ENCODE assay signal across 24 cellular contexts in genomic region chr5:37490411-37490810, GRCh38.
"Had no signal": no experiment of that assay in that cellular context is flagged by ENCODE, and none has a peak within 500 bp of the region (broad histone marks: within the 10 kb centered on the region; RNA-seq: fewer than 3 reads in every experiment).

No MANE protein-coding gene starts in this region.

- H3K9me3 ChIP-seq: sigmoid colon, testis, upper lobe of left lung had no signal

- H3K27ac Mint-ChIP-seq: activated CD4-positive, alpha-beta T cell treated with anti-CD3 and anti-CD28 coated beads, Interleukin-2, amount 10 ng/mL, durations not matched to agents 24 days and 14 days; activated CD8-positive, alpha-beta T cell treated with anti-CD3 and anti-CD28 coated beads for 36 hours; activated naive CD8-positive, alpha-beta T cell treated with anti-CD3 and anti-CD28 coated beads, Interleukin-2, amount 10 ng/mL, durations not matched to agents 7 days and 5 days; activated T-helper 17 cell treated with anti-CD3 and anti-CD28 coated beads, Interleukin-2, amount 50 U/mL, for 72 hours; nephron; stimulated activated memory B cell treated with anti-CD40 and anti-IgM and Interleukin-4, amounts not matched to agents 10 μg/mL and 1 μg/mL and 100 μg/mL, for 72 hours; T-helper 2 cell treated with Interferon-gamma antibody and Interleukin-4, amounts not matched to agents 5 μg/mL and 100 μg/mL, for 36 hours had no signal

- H3K4me3 Mint-ChIP-seq: activated CD4-positive, alpha-beta T cell treated with anti-CD3 and anti-CD28 coated beads, Interleukin-2, amount 10 ng/mL, durations not matched to agents 24 days and 14 days; activated CD8-positive, alpha-beta T cell treated with anti-CD3 and anti-CD28 coated beads for 36 hours; activated naive CD8-positive, alpha-beta T cell treated with anti-CD3 and anti-CD28 coated beads, Interleukin-2, amount 10 ng/mL, durations not matched to agents 7 days and 5 days; activated T-helper 17 cell treated with anti-CD3 and anti-CD28 coated beads, Interleukin-2, amount 50 U/mL, for 72 hours; nephron; stimulated activated memory B cell treated with anti-CD40 and anti-IgM and Interleukin-4, amounts not matched to agents 10 μg/mL and 1 μg/mL and 100 μg/mL, for 72 hours; T-helper 2 cell treated with Interferon-gamma antibody and Interleukin-4, amounts not matched to agents 5 μg/mL and 100 μg/mL, for 36 hours had no signal

- H3K4me1 ChIP-seq: spleen, testis, upper lobe of left lung had no signal

- H3K27ac ChIP-seq: sigmoid colon, spleen, testis, upper lobe of left lung had no signal

- ATAC-seq: activated CD8-positive, alpha-beta T cell treated with anti-CD3 and anti-CD28 coated beads for 36 hours; activated T-helper 17 cell treated with anti-CD3 and anti-CD28 coated beads, Interleukin-2, amount 50 U/mL, for 72 hours; left lobe of liver; stimulated activated memory B cell treated with anti-CD40 and anti-IgM and Interleukin-4, amounts not matched to agents 10 μg/mL and 1 μg/mL and 100 μg/mL, for 72 hours had no signal

- DNase-seq: activated CD4-positive, alpha-beta T cell treated with anti-CD3 and anti-CD28 coated beads, Interleukin-2, amount 10 ng/mL, durations not matched to agents 24 days and 14 days; activated CD8-positive, alpha-beta T cell treated with anti-CD3 and anti-CD28 coated beads for 36 hours; activated naive CD4-positive, alpha-beta T cell treated with Interleukin-2 at 50 U/mL for 16 hours; activated naive CD8-positive, alpha-beta T cell treated with anti-CD3 and anti-CD28 coated beads, Interleukin-2, amount 10 ng/mL, durations not matched to agents 7 days and 5 days; activated T-cell treated with anti-CD3 and anti-CD28 coated beads, Interleukin-2, amount 50 U/mL, for 1 hour; amygdala; dermis blood vessel endothelial cell; effector memory CD4-positive, alpha-beta T cell; foreskin fibroblast; hippocampal formation; midbrain; nucleus accumbens; sigmoid colon; spleen; stimulated activated CD4-positive, alpha-beta T cell treated with anti-CD3 and anti-CD28 coated beads, Interleukin-4, amount 100 ng/mL, for 4 hours; testis had no signal

- H3K36me3 ChIP-seq: sigmoid colon, upper lobe of left lung had no signal

- H3K4me3 ChIP-seq: lung, sigmoid colon, spleen, testis, upper lobe of left lung had no signal

- H3K27me3 ChIP-seq: sigmoid colon, spleen, testis, upper lobe of left lung had no signal

- FAIRE-seq: keratinocyte had no signal

- H3K4me1 Mint-ChIP-seq: stimulated activated memory B cell treated with anti-CD40 and anti-IgM and Interleukin-4, amounts not matched to agents 10 μg/mL and 1 μg/mL and 100 μg/mL, for 72 hours had no signal

- H3K27me3 Mint-ChIP-seq: activated CD4-positive, alpha-beta T cell treated with anti-CD3 and anti-CD28 coated beads, Interleukin-2, amount 10 ng/mL, durations not matched to agents 24 days and 14 days; activated CD8-positive, alpha-beta T cell treated with anti-CD3 and anti-CD28 coated beads for 36 hours; activated naive CD8-positive, alpha-beta T cell treated with anti-CD3 and anti-CD28 coated beads, Interleukin-2, amount 10 ng/mL, durations not matched to agents 7 days and 5 days; activated T-helper 17 cell treated with anti-CD3 and anti-CD28 coated beads, Interleukin-2, amount 50 U/mL, for 72 hours; stimulated activated memory B cell treated with anti-CD40 and anti-IgM and Interleukin-4, amounts not matched to agents 10 μg/mL and 1 μg/mL and 100 μg/mL, for 72 hours had no signal
